Comparison of ENCODE assay signal across 8 cellular contexts in genomic region chr4:56575820-56576429, GRCh38.
DNase-seq lines count a peak whose midpoint lies in the region; ATAC-seq, FAIRE-seq and TF ChIP-seq lines count a peak whose summit lies in the region.

No MANE protein-coding gene starts in this region.

- 78% methylated on average over 1 of the region's 1 CpG; no CpG with 5 or more reads in 1 of the 2 experiments for WGBS in H1 (ENCODE audit: extremely low coverage in 1 of 2, insufficient coverage in 1 of 2, insufficient read length in 1 of 2, insufficient replicate concordance in 2 of 2, low coverage in 1 of 2, low lambda C conversion rate in 2 of 2, missing lambda C conversion rate in 1 of 2), 2 experiments

- no peak overlapping the region for H3K14ac ChIP-seq in H1 (ENCODE audit: insufficient read length)

- peak; percentile 33 to 45; a peak in 3 of 4 replicates for TF ChIP-seq RAD21 in H1 (IDR thresholded peaks at IDR 0.05 in 1 of 2, conservative IDR thresholded peaks at IDR 0.05 in 1 of 2; ENCODE audit: low read depth in 2 of 2, low read length in 2 of 2)

- H2AFZ ChIP-seq in H1 (ENCODE audit: low read length) = no peak overlapping the region
- no peak overlapping the region for H2AFZ ChIP-seq in osteoblast (ENCODE audit: low read length)

- H2BK5ac ChIP-seq in H1 (ENCODE audit: low read depth, low read length) = no peak overlapping the region

- H3K23me2 ChIP-seq in H1 (ENCODE audit: low read depth, low read length) = no peaks in the 10 kb centered on the region

- H4K91ac ChIP-seq in H1 (replicated peaks; ENCODE audit: insufficient read length, low read length) = no peak overlapping the region

- H3K36me3 ChIP-seq in H1 (ENCODE audit: control insufficient read depth in 2 of 4, insufficient read depth in 4 of 4, low read length in 3 of 4) (no peaks in the 10 kb centered on the region), osteoblast (ENCODE audit: insufficient read depth, low read length) (no peaks in the 10 kb centered on the region)

- no peak overlapping the region for H4K5ac ChIP-seq in H1 (ENCODE audit: insufficient read length, low read depth, low read length)

- no peaks in the 10 kb centered on the region for H4K20me1 ChIP-seq in H1 (replicated peaks in 1 of 2; ENCODE audit: control insufficient read depth in 1 of 2, insufficient read depth in 2 of 2, low read length in 2 of 2)
- no peaks in the 10 kb centered on the region for H4K20me1 ChIP-seq in osteoblast (ENCODE audit: insufficient read depth, low read length)

- POLR2A ChIA-PET in H1 (lab: Charles Lee; ENCODE audit: partially characterized antibody) = no interaction called here

- no peak overlapping the region for H3K18ac ChIP-seq in H1 (ENCODE audit: extremely low read depth, low read length)

- no peak overlapping the region for H3K56ac ChIP-seq in H1 (replicated peaks; ENCODE audit: insufficient read length, low read depth, low read length)

- no peak overlapping the region for H3K4me3 ChIP-seq in H1 (ENCODE audit: extremely low read depth in 1 of 4, insufficient read depth in 2 of 4, low read depth in 3 of 4, low read length in 4 of 4)
- no peak overlapping the region for H3K4me3 ChIP-seq in osteoblast (ENCODE audit: insufficient read depth, low read length)

- FAIRE-seq in H1 (lab: Jason Lieb, UNC) = no peak

- H3K9ac ChIP-seq in H1 (replicated peaks in 1 of 4; ENCODE audit: extremely low read depth in 1 of 4, low read depth in 3 of 4, low read length in 3 of 4) = no peak overlapping the region

- H3K27ac ChIP-seq in H1 (ENCODE audit: low read depth, low read length) (no peak overlapping the region), osteoblast (ENCODE audit: low read depth, low read length) (no peak overlapping the region)

- CTCF ChIA-PET in H1 (lab: Charles Lee; ENCODE audit: partially characterized antibody) = interaction anchor here (0.6 to 2.7 kb wide), 21 partner anchors 9 to 261 kb away, joined by 3 to 12 read pairs (median 4); no protein-coding TSS in a partner anchor

- H3K27me3 ChIP-seq in H1 (replicated peaks in 1 of 4; ENCODE audit: control insufficient read depth in 3 of 4, extremely low read depth in 1 of 4, insufficient read depth in 3 of 4, low read length in 3 of 4) (no peaks in the 10 kb centered on the region), osteoblast (ENCODE audit: insufficient read depth, low read length) (peaks cover 4% of the 10 kb centered on the region)

- H2BK15ac ChIP-seq in H1 (ENCODE audit: low read length) = no peak overlapping the region

- H3K4ac ChIP-seq in H1 (replicated peaks; ENCODE audit: insufficient read length, low read depth, low read length) = no peak overlapping the region

- H3K23ac ChIP-seq in H1 (ENCODE audit: insufficient read length) = no peak overlapping the region

- DNase-seq in NCI-H1694 treated with DMSO at 0.1 percent for 48 hours (lab: John Stamatoyannopoulos, UW) (peak; percentile 40), NCI-H1694 (lab: John Stamatoyannopoulos, UW) (no peak), NCI-H526 treated with DMSO at 0.1 percent for 48 hours (lab: John Stamatoyannopoulos, UW) (peak; percentile 21), H1 (ENCODE audit: low read depth in 1 of 2, low spot score in 2 of 2) (no peak), osteoblast (ENCODE audit: insufficient read length, low spot score, missing footprints) (peak; percentile 44), activated gamma-delta T cell (lab: John Stamatoyannopoulos, UW) (no peak)
- DNase-seq in effector CD4-positive, alpha-beta T cell = no peak

- H3K79me2 ChIP-seq in H1 (ENCODE audit: control insufficient read depth in 1 of 2, insufficient read depth in 2 of 2, low read length in 2 of 2) (no peaks in the 10 kb centered on the region), osteoblast (ENCODE audit: insufficient read depth, low read length) (no peaks in the 10 kb centered on the region)

- H3K4me2 ChIP-seq in H1 (ENCODE audit: insufficient read depth in 1 of 2, low read depth in 2 of 2, low read length in 2 of 2) (no peak overlapping the region), osteoblast (ENCODE audit: insufficient read depth, low read length) (no peak overlapping the region)

- no peak overlapping the region for H2BK120ac ChIP-seq in H1 (replicated peaks; ENCODE audit: low read depth, low read length)

- TF ChIP-seq EP300 in H1 (IDR thresholded peaks at IDR 0.05; ENCODE audit: borderline replicate concordance in 1 of 2, low read depth in 2 of 2, low read length in 2 of 2) = no peak

- no peak overlapping the region for H2AK5ac ChIP-seq in H1 (ENCODE audit: low read depth, low read length)

- H3K4me1 ChIP-seq in H1 (replicated peaks in 1 of 4; ENCODE audit: control insufficient read depth in 3 of 4, insufficient read depth in 4 of 4, low read length in 3 of 4) (no peaks in the 10 kb centered on the region), osteoblast (ENCODE audit: insufficient read depth, low read length) (no peaks in the 10 kb centered on the region)

- no peak for TF ChIP-seq POLR2A in H1 (IDR thresholded peaks at IDR 0.05; ENCODE audit: control extremely low read depth in 1 of 2, low read depth in 2 of 2, low read length in 2 of 2)

- TF ChIP-seq CTCF in H1 (IDR thresholded peaks at IDR 0.05; ENCODE audit: control extremely low read depth in 1 of 3, insufficient read depth in 1 of 3, low read depth in 1 of 3, low read length in 3 of 3) = peak in 2 of 3 experiments; percentile 7 to 48; a peak in 2 of 4 replicates
- TF ChIP-seq CTCF in osteoblast (IDR thresholded peaks at IDR 0.05; ENCODE audit: extremely low read depth, low read depth, low read length) = peak; percentile 60

- H3K9me3 ChIP-seq in H1 (ENCODE audit: insufficient read depth in 2 of 2, low read depth in 1 of 2, low read length in 1 of 2) = no peaks in the 10 kb centered on the region
- no peaks in the 10 kb centered on the region for H3K9me3 ChIP-seq in osteoblast (ENCODE audit: low read depth, low read length)

- no peak overlapping the region for H2BK12ac ChIP-seq in H1 (ENCODE audit: low read depth, low read length)

- no peaks in the 10 kb centered on the region for H3K79me1 ChIP-seq in H1 (ENCODE audit: low read depth, low read length)

- no peak for ATAC-seq in GM19035 (IDR thresholded peaks at IDR 0.05; ENCODE audit: unreplicated experiment)

- no peak overlapping the region for H2BK20ac ChIP-seq in H1 (ENCODE audit: low read length)

- no peak overlapping the region for H4K8ac ChIP-seq in H1 (ENCODE audit: extremely low read depth, insufficient read depth, low read length)

TF ChIP-seq in H1, 55 proteins besides CTCF, POLR2A, EP300 and RAD21:
- no peak for TF ChIP-seq HDAC6 (IDR thresholded peaks at IDR 0.05; ENCODE audit: low read depth, low read length)
- no peak for TF ChIP-seq TAF1 (IDR thresholded peaks at IDR 0.05; ENCODE audit: low read depth, low read length)
- no peak for TF ChIP-seq SIX5 (IDR thresholded peaks at IDR 0.05; ENCODE audit: low read depth, low read length)
- no peak for TF ChIP-seq CHD2 (IDR thresholded peaks at IDR 0.05; ENCODE audit: low read length)

Comparison
In these comparisons a context has a peak if more than half of its experiments do, and no peak if none do; other contexts are left out.
1. DNase-seq: peak in NCI-H1694 treated with DMSO at 0.1 percent for 48 hours (single experiment), NCI-H526 treated with DMSO at 0.1 percent for 48 hours (single experiment) and osteoblast (single experiment); none in NCI-H1694 (single experiment), H1 (0 of 2), activated gamma-delta T cell (single experiment) and effector CD4-positive, alpha-beta T cell (single experiment).